15 cellular contexts compared by ENCODE assay signal in the genomic region with DNA sequence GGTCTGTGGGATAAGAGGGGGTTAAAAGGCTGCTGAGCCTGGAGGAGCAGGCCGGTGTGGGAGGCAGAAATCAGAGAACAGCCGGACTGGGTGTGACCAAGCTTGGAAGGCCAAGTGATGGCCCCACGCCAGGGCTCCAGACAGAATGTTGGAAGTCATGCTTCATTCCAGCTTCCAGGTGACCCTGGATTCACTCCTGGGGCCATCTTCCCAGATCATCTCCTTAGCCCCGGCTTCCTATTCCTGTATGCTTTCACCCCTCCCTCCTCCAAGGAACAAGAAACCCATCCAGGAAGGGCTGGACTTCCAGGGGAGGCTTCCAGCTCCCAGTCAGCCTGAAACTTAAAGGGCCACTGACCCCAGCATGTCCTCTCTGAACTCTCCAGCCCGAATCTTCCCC. TPM values are rescaled to one million over a fixed set of nuclear protein-coding genes. Genes with fewer than 3 reads are reported as not detected.
DNase-seq lines count a peak whose midpoint lies in the region; ATAC-seq, FAIRE-seq and TF ChIP-seq lines count a peak whose summit lies in the region.
"Had no signal": no experiment of that assay in that cellular context is flagged by ENCODE, and none has a peak within 500 bp of the region (broad histone marks: within the 10 kb centered on the region; RNA-seq: fewer than 3 reads in every experiment).

No MANE protein-coding gene starts in this region.

- 12% methylated on average over 5 of the region's 5 CpGs for WGBS in K562 (ENCODE audit: insufficient coverage, low coverage, missing lambda C conversion rate)
- 16% methylated on average over 5 of the region's 5 CpGs for WGBS in prostate gland

- no peak for TF ChIP-seq EP300 in K562 (IDR thresholded peaks at IDR 0.05; ENCODE audit: low read length)

- no peaks in the 10 kb centered on the region for H3K36me3 Mint-ChIP-seq in natural killer cell treated with Interleukin-12 subunit alpha and Interleukin-12 subunit beta and Interleukin-15 and Interleukin-18, amount 100 ng/mL, for 72 hours

- intact Hi-C loops in K562 (cut with micrococcal nuclease): no loop called here
- intact Hi-C loops in prostate gland (cut with DNase I): no loop called here

- H3K27me3 Mint-ChIP-seq in natural killer cell treated with Interleukin-12 subunit alpha and Interleukin-12 subunit beta and Interleukin-15 and Interleukin-18, amount 100 ng/mL, for 72 hours: peaks cover 3 to 10% of the 10 kb centered on the region in 2 donors
- H3K27me3 Mint-ChIP-seq: dendritic cell treated with granulocyte-macrophage colony-stimulating factor and Interleukin-4, amounts not matched to agents 40 ng/mL and 50 ng/mL, for 4 days had no signal

- peak overlapping the region; percentile 46; the same call in 1 of the 2 replicates for H2AFZ ChIP-seq in K562 (ENCODE audit: low read depth, low read length)

- H3K4me1 ChIP-seq in K562 (replicated peaks in 1 of 2; ENCODE audit: control insufficient read depth in 2 of 2, insufficient read depth in 2 of 2, low read length in 2 of 2): peaks cover 11 to 31% of the 10 kb centered on the region in 2 experiments; a peak in 4 of 5 replicates
- peaks cover 0 to 73% of the 10 kb centered on the region in 2 donors for H3K4me1 ChIP-seq in right atrium auricular region
- no peaks in the 10 kb centered on the region for H3K4me1 ChIP-seq in prostate gland (replicated peaks)
- H3K4me1 ChIP-seq in foreskin keratinocyte: no peaks in the 10 kb centered on the region

- H3K9me3 Mint-ChIP-seq in natural killer cell treated with Interleukin-12 subunit alpha and Interleukin-12 subunit beta and Interleukin-15 and Interleukin-18, amount 100 ng/mL, for 72 hours: no peaks in the 10 kb centered on the region
- H3K9me3 Mint-ChIP-seq: activated T-cell treated with anti-CD3 and anti-CD28 coated beads, Interleukin-2, amount 50 U/mL, for 24 hours; dendritic cell treated with granulocyte-macrophage colony-stimulating factor and Interleukin-4, amounts not matched to agents 40 ng/mL and 50 ng/mL, for 4 days had no signal

- H4K20me1 ChIP-seq in K562 (replicated peaks; ENCODE audit: control insufficient read depth, insufficient read depth, low read length): no peaks in the 10 kb centered on the region

- no peak overlapping the region for H3K4me3 Mint-ChIP-seq in natural killer cell treated with Interleukin-12 subunit alpha and Interleukin-12 subunit beta and Interleukin-15 and Interleukin-18, amount 100 ng/mL, for 72 hours
- H3K4me3 Mint-ChIP-seq: activated T-cell treated with anti-CD3 and anti-CD28 coated beads, Interleukin-2, amount 50 U/mL, for 24 hours; dendritic cell treated with granulocyte-macrophage colony-stimulating factor and Interleukin-4, amounts not matched to agents 40 ng/mL and 50 ng/mL, for 4 days had no signal

- DNase-seq in AG08395 (ENCODE audit: low spot score) (peak; percentile 41), K562 (ENCODE audit: extremely low read depth in 1 of 4, low spot score in 3 of 4) (peak in 1 of 4 experiments; percentile 45), right atrium auricular region (ENCODE audit: low spot score) (peak; percentile 76), prostate gland (ENCODE audit: low spot score) (peak; percentile 26), NCI-H2196 treated with DMSO at 0.1 percent for 48 hours (lab: John Stamatoyannopoulos, UW; ENCODE audit: unreplicated experiment) (no peak), foreskin keratinocyte (no peak), NCI-H187 (lab: John Stamatoyannopoulos, UW) (no peak)
- no peak for DNase-seq in natural killer cell treated with Interleukin-12 subunit alpha and Interleukin-12 subunit beta and Interleukin-15 and Interleukin-18, amount 100 ng/mL, for 72 hours (ENCODE audit: low spot score)
- DNase-seq: activated T-cell treated with anti-CD3 and anti-CD28 coated beads, Interleukin-2, amount 50 U/mL, for 24 hours; GOT3; KBM-7; RPMI8226 had no signal

- H3K4me2 ChIP-seq in K562 (ENCODE audit: insufficient read depth, low read length): peak overlapping the region; percentile 1; the same call in 1 of the 2 replicates

- CTCF ChIA-PET in K562 (lab: Yijun Ruan, JAX; ENCODE audit: low intra/inter-chr PET ratio): no interaction called here

- FAIRE-seq in K562 (lab: Jason Lieb, UNC): peak; percentile 46

- H3K4me3 ChIP-seq in K562 (no peak overlapping the region), right atrium auricular region (peak overlapping the region; percentile 30 to 52), prostate gland (peak overlapping the region; percentile 20 to 26)

- no peaks in the 10 kb centered on the region for H3K27me3 ChIP-seq in K562 (ENCODE audit: control insufficient read depth in 2 of 2, insufficient read depth in 2 of 2, low read length in 2 of 2)
- no peaks in the 10 kb centered on the region for H3K27me3 ChIP-seq in right atrium auricular region
- H3K27me3 ChIP-seq in prostate gland (replicated peaks; ENCODE audit: insufficient read depth): no peaks in the 10 kb centered on the region
- H3K27me3 ChIP-seq in foreskin keratinocyte: peaks cover 4% of the 10 kb centered on the region

- POLR2A ChIA-PET in K562 (lab: Yijun Ruan, JAX): interaction anchor here (0.6 to 1.6 kb wide), 3 partner anchors 8 to 809 kb away, joined by 3 to 7 read pairs (median 4); no protein-coding TSS in a partner anchor

- H3K79me2 ChIP-seq in K562 (ENCODE audit: control insufficient read depth, insufficient read depth, low read length): no peaks in the 10 kb centered on the region

- H3K36me3 ChIP-seq in K562 (ENCODE audit: control insufficient read depth, insufficient read depth, low read length) (no peaks in the 10 kb centered on the region), right atrium auricular region (no peaks in the 10 kb centered on the region), prostate gland (no peaks in the 10 kb centered on the region)
- H3K36me3 ChIP-seq: neutrophil had no signal

- no peaks in the 10 kb centered on the region for H3K4me1 Mint-ChIP-seq in natural killer cell treated with Interleukin-12 subunit alpha and Interleukin-12 subunit beta and Interleukin-15 and Interleukin-18, amount 100 ng/mL, for 72 hours (ENCODE audit: low read depth in 2 of 2)

- peaks cover 2% of the 10 kb centered on the region; the same call in 1 of the 2 replicates for H3K9me3 ChIP-seq in K562 (replicated peaks; ENCODE audit: control insufficient read depth, insufficient read depth, low read depth, low read length)
- no peaks in the 10 kb centered on the region for H3K9me3 ChIP-seq in right atrium auricular region
- no peaks in the 10 kb centered on the region for H3K9me3 ChIP-seq in prostate gland
- H3K9me3 ChIP-seq: neutrophil had no signal

- peak overlapping the region in 1 of 2 experiments; percentile 65; a peak in 1 of 4 replicates for H3K9ac ChIP-seq in K562 (ENCODE audit: insufficient read depth in 1 of 2, low read depth in 2 of 2, low read length in 2 of 2)

- H3K27ac ChIP-seq in K562 (ENCODE audit: extremely low read depth, low read depth, low read length) (no peak overlapping the region), right atrium auricular region (peak overlapping the region; percentile 78 to 84), prostate gland (peak overlapping the region; percentile 60 to 74), foreskin keratinocyte (no peak overlapping the region)
- H3K27ac ChIP-seq: neutrophil, VCaP had no signal

- no peak for TF ChIP-seq POLR2A in K562 (conservative IDR thresholded peaks at IDR 0.05)
- no peak for TF ChIP-seq POLR2A in prostate gland (IDR thresholded peaks at IDR 0.05)

- TF ChIP-seq CTCF in K562 (IDR thresholded peaks at IDR 0.05 in 2 of 3, conservative IDR thresholded peaks at IDR 0.05 in 1 of 3; ENCODE audit: insufficient read depth in 2 of 3, low read depth in 1 of 3, low read length in 3 of 3): no peak
- TF ChIP-seq CTCF in right atrium auricular region (IDR thresholded peaks at IDR 0.05): no peak
- no peak for TF ChIP-seq CTCF in prostate gland (IDR thresholded peaks at IDR 0.05)
- no peak for TF ChIP-seq CTCF in foreskin keratinocyte (conservative IDR thresholded peaks at IDR 0.05)

- H3K27ac Mint-ChIP-seq in natural killer cell treated with Interleukin-12 subunit alpha and Interleukin-12 subunit beta and Interleukin-15 and Interleukin-18, amount 100 ng/mL, for 72 hours: no peak overlapping the region
- H3K27ac Mint-ChIP-seq: activated T-cell treated with anti-CD3 and anti-CD28 coated beads, Interleukin-2, amount 50 U/mL, for 24 hours; dendritic cell treated with granulocyte-macrophage colony-stimulating factor and Interleukin-4, amounts not matched to agents 40 ng/mL and 50 ng/mL, for 4 days had no signal

- no TSS peak for BruUV-seq in K562 (replicated peaks; lab: Mats Ljungman, UMichigan)

- TF ChIP-seq RAD21 in K562 (CRISPR knock-in tag; conservative IDR thresholded peaks at IDR 0.05 in 1 of 2, IDR thresholded peaks at IDR 0.05 in 1 of 2): no peak

- ATAC-seq in K562: peak; percentile 47
- ATAC-seq in natural killer cell treated with Interleukin-12 subunit alpha and Interleukin-12 subunit beta and Interleukin-15 and Interleukin-18, amount 100 ng/mL, for 72 hours: no peak
- ATAC-seq in foreskin keratinocyte: no peak

- in situ Hi-C loops in K562 (cut with MboI): no loop called here

- H3K9me1 ChIP-seq in K562 (ENCODE audit: control insufficient read depth, insufficient read depth, low read length): no peaks in the 10 kb centered on the region

RNA-seq across cellular contexts. Expression of a gene that starts 1.0 kb away (rescaled TPM):
- not detected in 2 replicates for total RNA-seq in K562 (2011; cell fraction: chromatin; rRNA removed; ENCODE audit: low replicate concordance)
- total RNA-seq in K562 (2011; cell fraction: nucleolus; rRNA removed): not detected in 2 replicates
- not detected in 2 replicates for total RNA-seq in K562 (2011; cell fraction: nucleoplasm; rRNA removed)
- not detected in 2 replicates for total RNA-seq in K562 (2014; rRNA removed)
- total RNA-seq in K562 (2014; rRNA removed; fragmentation: Illumina TruSeq; extraction: Trizol): not detected in 2 replicates
- total RNA-seq in K562 (2015; rRNA removed; fragmentation: Illumina TruSeq; extraction: Trizol): 0.04 TPM in 1 of 2 replicates, not detected in the other
- total RNA-seq in K562 (2021): 0.11 and 0.27 TPM in 2 replicates
- polyA plus RNA-seq in K562 (2011; rRNA removed): not detected in 2 replicates
- not detected in 2 replicates for polyA plus RNA-seq in K562 (2011; cell fraction: cytosol; rRNA removed)
- polyA plus RNA-seq in K562 (2011; cell fraction: nucleus; rRNA removed): not detected in 2 replicates
- 0.05 TPM in 1 of 2 replicates, not detected in the other for polyA plus RNA-seq in K562 (2012)
- polyA plus RNA-seq in K562 (2014; fragmentation: Illumina TruSeq; extraction: Trizol): not detected in 2 replicates
- polyA plus RNA-seq in K562 (2014; fragmentation: Nextera tagmentation; extraction: Ambion mirVana): not detected
- polyA plus RNA-seq in K562 (2014; rRNA removed): not detected in 2 replicates
- polyA minus RNA-seq in K562 (2011; rRNA and poly(A)+ RNA removed): not detected in 2 replicates
- polyA minus RNA-seq in K562 (2011; cell fraction: cytosol; rRNA and poly(A)+ RNA removed): not detected in 2 replicates
- polyA minus RNA-seq in K562 (2011; cell fraction: nucleus; rRNA and poly(A)+ RNA removed): not detected in 2 replicates
- 100 to 1,000 TPM in 1 of 2 donors, 10 to 100 TPM in 1; 88.9 to 199 TPM for total RNA-seq in right atrium auricular region
- total RNA-seq in prostate gland: 100 to 1,000 TPM in 1 of 2 donors, 10 to 100 TPM in 1; 41.4 to 132 TPM
- total RNA-seq in natural killer cell treated with Interleukin-12 subunit alpha and Interleukin-12 subunit beta and Interleukin-15 and Interleukin-18, amount 100 ng/mL, for 72 hours: under 1 TPM in 1 of 2 donors, not detected in 1; 0.33 TPM
- not detected in 2 replicates for total RNA-seq in foreskin keratinocyte
- polyA plus RNA-seq in foreskin keratinocyte: not detected in 2 replicates

RNA-seq across cellular contexts. Expression of a gene that starts 18.2 kb away (rescaled TPM):
- total RNA-seq in K562 (2011; cell fraction: chromatin; rRNA removed; ENCODE audit: low replicate concordance): 30.4 and 31.9 TPM in 2 replicates
- total RNA-seq in K562 (2011; cell fraction: nucleolus; rRNA removed): 15.9 and 17.5 TPM in 2 replicates
- total RNA-seq in K562 (2011; cell fraction: nucleoplasm; rRNA removed): 20.6 and 29.6 TPM in 2 replicates
- total RNA-seq in K562 (2014; rRNA removed): 11.0 and 13.0 TPM in 2 replicates
- 9.9 and 11.9 TPM in 2 replicates for total RNA-seq in K562 (2014; rRNA removed; fragmentation: Illumina TruSeq; extraction: Trizol)
- total RNA-seq in K562 (2015; rRNA removed; fragmentation: Illumina TruSeq; extraction: Trizol): 14.1 and 14.4 TPM in 2 replicates
- 12.6 and 13.1 TPM in 2 replicates for total RNA-seq in K562 (2021)
- polyA plus RNA-seq in K562 (2011; rRNA removed): 4.9 and 8.1 TPM in 2 replicates
- polyA plus RNA-seq in K562 (2011; cell fraction: cytosol; rRNA removed): 3.5 and 6.6 TPM in 2 replicates
- 14.3 and 27.5 TPM in 2 replicates for polyA plus RNA-seq in K562 (2011; cell fraction: nucleus; rRNA removed)
- 8.7 and 10.6 TPM in 2 replicates for polyA plus RNA-seq in K562 (2012)
- 13.6 and 16.7 TPM in 2 replicates for polyA plus RNA-seq in K562 (2014; fragmentation: Illumina TruSeq; extraction: Trizol)
- 1 to 10 TPM; 2.1 to 2.3 TPM for polyA plus RNA-seq in K562 (2014; fragmentation: Nextera tagmentation; extraction: Ambion mirVana)
- 9.7 and 10.0 TPM in 2 replicates for polyA plus RNA-seq in K562 (2014; rRNA removed)
- 8.8 and 10.5 TPM in 2 replicates for polyA minus RNA-seq in K562 (2011; rRNA and poly(A)+ RNA removed)
- polyA minus RNA-seq in K562 (2011; cell fraction: cytosol; rRNA and poly(A)+ RNA removed): 4.8 and 6.0 TPM in 2 replicates
- polyA minus RNA-seq in K562 (2011; cell fraction: nucleus; rRNA and poly(A)+ RNA removed): 21.9 and 22.3 TPM in 2 replicates
- total RNA-seq in right atrium auricular region: 1 to 10 TPM; 5.4 to 8.8 TPM
- 10 to 100 TPM in 1 of 2 donors, 1 to 10 TPM in 1; 8.1 to 31.9 TPM for total RNA-seq in prostate gland
- 1 to 10 TPM in 1 of 2 donors, under 1 TPM in 1; 0.93 to 2.5 TPM for total RNA-seq in natural killer cell treated with Interleukin-12 subunit alpha and Interleukin-12 subunit beta and Interleukin-15 and Interleukin-18, amount 100 ng/mL, for 72 hours
- 3.0 and 3.5 TPM in 2 replicates for total RNA-seq in foreskin keratinocyte
- 0.97 and 1.4 TPM in 2 replicates for polyA plus RNA-seq in foreskin keratinocyte

Comparison
In these comparisons a context has a peak if more than half of its experiments do, and no peak if none do; other contexts are left out.
1. DNase-seq: peak in AG08395 (single experiment), right atrium auricular region (single experiment) and prostate gland (single experiment); none in NCI-H2196 treated with DMSO at 0.1 percent for 48 hours (single experiment), natural killer cell treated with Interleukin-12 subunit alpha and Interleukin-12 subunit beta and Interleukin-15 and Interleukin-18, amount 100 ng/mL, for 72 hours (single experiment), foreskin keratinocyte (0 of 2) and NCI-H187 (0 of 2).
2. H3K27ac ChIP-seq: peak in right atrium auricular region (2 of 2) and prostate gland (2 of 2); none in K562 (single experiment) and foreskin keratinocyte (single experiment).
3. RNA of a gene that starts 1.0 kb away (total RNA-seq): 88.9 to 199 TPM in right atrium auricular region and 41.4 to 132 TPM in prostate gland; 0.33 TPM in natural killer cell treated with Interleukin-12 subunit alpha and Interleukin-12 subunit beta and Interleukin-15 and Interleukin-18, amount 100 ng/mL, for 72 hours, 0.04 to 0.27 TPM in K562 and not detected in foreskin keratinocyte; every median in the first group is over 10 times any median in the second.